8 cellular contexts compared by ENCODE assay signal in the genomic region with DNA sequence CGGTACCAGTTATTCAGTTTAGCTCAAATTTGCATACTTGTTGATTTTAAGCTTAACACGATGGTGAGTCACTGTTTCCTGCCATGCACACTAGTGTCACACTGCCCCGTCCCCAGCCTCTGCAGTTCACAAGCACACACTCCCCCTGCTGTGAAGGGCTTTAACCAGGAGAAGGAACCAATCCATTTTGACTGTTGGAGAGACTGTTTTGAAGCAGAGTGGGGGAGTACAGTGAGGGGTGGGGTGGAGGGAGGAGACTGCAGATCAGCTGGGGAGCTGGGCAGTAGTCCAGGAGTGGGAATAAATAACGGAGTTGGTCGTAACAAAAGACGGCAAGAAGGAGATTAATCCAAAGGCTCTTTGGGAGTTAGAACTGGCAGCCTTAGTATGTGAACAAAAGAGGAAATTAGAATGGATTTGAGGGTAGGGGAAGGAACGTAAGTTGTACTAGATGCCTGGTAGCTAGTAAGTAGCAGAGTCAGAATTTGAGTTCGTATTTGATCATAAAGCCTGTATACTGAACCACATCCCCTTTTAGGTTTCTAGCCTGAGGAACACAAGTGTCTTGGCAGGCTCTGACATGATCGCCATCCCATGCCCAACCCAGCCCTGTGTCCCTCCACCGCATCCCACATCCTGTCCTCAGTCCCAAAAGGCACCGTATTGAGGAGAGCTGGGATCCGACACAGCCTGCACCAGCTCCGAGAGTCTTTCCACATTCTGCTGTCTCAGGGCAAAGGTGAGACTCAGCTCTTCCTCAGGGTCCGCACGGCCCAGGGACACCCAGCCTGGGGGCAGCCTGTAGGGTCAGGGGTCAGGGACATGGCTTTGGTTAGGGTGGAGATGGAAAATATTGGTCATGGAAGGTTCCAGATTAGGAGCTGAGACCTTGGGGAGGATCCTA. TPM values are rescaled to one million over a fixed set of nuclear protein-coding genes. Genes with fewer than 3 reads are reported as not detected.
A peak's percentile ranks its signal among the peaks of the same experiment; 100 is the strongest.
DNase-seq lines count a peak whose midpoint lies in the region; ATAC-seq, FAIRE-seq and TF ChIP-seq lines count a peak whose summit lies in the region.

No MANE protein-coding gene starts in this region.

- TF ChIP-seq RAD21 in A549 (conservative IDR thresholded peaks at IDR 0.05 in 1 of 2, IDR thresholded peaks at IDR 0.05 in 1 of 2): no peak

- CTCF ChIA-PET in A549 (lab: Yijun Ruan, JAX): interaction anchor here (0.7 to 2.4 kb wide), 7 partner anchors 12 to 87 kb away, joined by 3 to 10 read pairs (median 4); partner anchors contain the start of genes ILK, MRPL17 and RRP8

- no peak for FAIRE-seq in A549 (lab: Jason Lieb, UNC)

- no peak for TF ChIP-seq POLR2A in A549 (IDR thresholded peaks at IDR 0.05; ENCODE audit: low read length)

- no peak for TF ChIP-seq EP300 in A549 (IDR thresholded peaks at IDR 0.05)

- peak overlapping the region; percentile 80 to 90 for H3K27ac ChIP-seq in A549

- POLR2A ChIA-PET in A549 (lab: Yijun Ruan, JAX): interaction anchor here (0.6 to 1.5 kb wide), 6 partner anchors 10 to 196 kb away, joined by 3 to 11 read pairs (median 4); partner anchors contain the start of gene MRPL17

- 78% methylated on average over 13 of the region's 15 CpGs for WGBS in A549 (ENCODE audit: missing lambda C conversion rate)

- no peak for TF ChIP-seq CTCF in A549 (IDR thresholded peaks at IDR 0.05)

- H3K4me2 ChIP-seq in A549: peak overlapping the region; percentile 88

- peak overlapping the region; percentile 70 for H3K4me3 ChIP-seq in A549

- peaks cover 12% of the 10 kb centered on the region; the same call in 2 of the 3 replicates for H3K4me1 ChIP-seq in A549

- peak in 1 of 2 experiments; percentile 4; a peak in 3 of 6 replicates for ATAC-seq in A549
- peak; percentile 10 for ATAC-seq in GM21515 (IDR thresholded peaks at IDR 0.05; ENCODE audit: unreplicated experiment)

- DNase-seq in A549 (ENCODE audit: low read depth in 1 of 2, low spot score in 1 of 2) (no peak), globus pallidus (ENCODE audit: low spot score) (peak; percentile 61), pons (ENCODE audit: low spot score) (peak; percentile 67), NCI-H524 treated with DMSO at 0.1 percent for 48 hours (lab: John Stamatoyannopoulos, UW) (no peak), NCI-H1092 treated with DMSO at 0.1 percent for 48 hours (lab: John Stamatoyannopoulos, UW) (no peak)
- peak in 3 of 4 experiments; percentile 7 to 40 (median 10) for DNase-seq in activated naive CD4-positive, alpha-beta T cell (lab: John Stamatoyannopoulos, UW)

- no peaks in the 10 kb centered on the region for H3K9me3 ChIP-seq in A549

TF ChIP-seq in A549, 52 proteins besides CTCF, POLR2A, EP300 and RAD21:
- TF ChIP-seq RARB (CRISPR knock-in tag; IDR thresholded peaks at IDR 0.05) (no peak), FOXS1 (CRISPR knock-in tag; IDR thresholded peaks at IDR 0.05) (no peak), PHF8 (IDR thresholded peaks at IDR 0.05; ENCODE audit: borderline replicate concordance, low read depth) (no peak), JUNB (IDR thresholded peaks at IDR 0.05) (no peak), TP53 (CRISPR knock-in tag; IDR thresholded peaks at IDR 0.05) (no peak), KDM1A (IDR thresholded peaks at IDR 0.05; ENCODE audit: low read depth) (no peak), EHF (CRISPR knock-in tag; IDR thresholded peaks at IDR 0.05) (no peak), POLR2AphosphoS2 (conservative IDR thresholded peaks at IDR 0.05; ENCODE audit: low read length) (no peak), BHLHE40 (IDR thresholded peaks at IDR 0.05; ENCODE audit: low read depth, low read length) (no peak), SREBF2 (IDR thresholded peaks at IDR 0.05) (no peak), ZSCAN20 (CRISPR knock-in tag; IDR thresholded peaks at IDR 0.05) (no peak)

TF ChIP-seq in PFSK-1, 5 proteins besides CTCF, POLR2A, EP300 and RAD21:
- TF ChIP-seq FOXP2 (optimal IDR thresholded peaks at IDR 0.05; ENCODE audit: borderline replicate concordance, extremely low read depth, extremely low read length, insufficient read depth): no peak
- peak; percentile 96; the same call in 1 of the 2 replicates for TF ChIP-seq SIN3A (IDR thresholded peaks at IDR 0.05; ENCODE audit: borderline replicate concordance, insufficient read depth, low read length)
- TF ChIP-seq TAF1 (IDR thresholded peaks at IDR 0.05; ENCODE audit: borderline replicate concordance, insufficient read depth, low read length): peak; percentile 34; the same call in 1 of the 2 replicates
- TF ChIP-seq POLR2AphosphoS5 (IDR thresholded peaks at IDR 0.05; ENCODE audit: low read depth, low read length): no peak

RNA-seq across cellular contexts. Expression of gene TPP1, which starts 0.9 kb away (rescaled TPM):
- polyA plus RNA-seq in A549 (2011; rRNA removed) (53.2 and 63.0 TPM in 2 replicates), A549 (2017; fragmentation: RNase III; extraction: RNeasy Plus Mini Kit Qiagen cat#74134 plus additional on column Dnase treatment) (32.3 to 41.6 TPM (median 40.7 TPM) in 3 replicates)
- 29.5 and 35.1 TPM in 2 replicates for polyA plus RNA-seq in A549 (2012; cell fraction: cytosol; rRNA removed)
- polyA plus RNA-seq in A549 (2012; cell fraction: nucleus; rRNA removed): 56.8 and 86.6 TPM in 2 replicates
- polyA minus RNA-seq in A549 (2011; rRNA and poly(A)+ RNA removed): 55.1 and 65.6 TPM in 2 replicates
- polyA plus RNA-seq in PFSK-1 (2012; ENCODE audit: insufficient read length, low read depth): 86.6 TPM

RNA-seq across cellular contexts. Expression of gene TAF10, which starts 6.4 kb away (rescaled TPM):
- 174 and 242 TPM in 2 replicates for polyA plus RNA-seq in A549 (2011; rRNA removed)
- 206 and 229 TPM in 2 replicates for polyA plus RNA-seq in A549 (2012; cell fraction: cytosol; rRNA removed)
- 128 and 138 TPM in 2 replicates for polyA plus RNA-seq in A549 (2012; cell fraction: nucleus; rRNA removed)
- polyA plus RNA-seq in A549 (2017; fragmentation: RNase III; extraction: RNeasy Plus Mini Kit Qiagen cat#74134 plus additional on column Dnase treatment): 124 to 138 TPM (median 135 TPM) in 3 replicates
- polyA minus RNA-seq in A549 (2011; rRNA and poly(A)+ RNA removed): 170 and 186 TPM in 2 replicates
- 174 TPM for polyA plus RNA-seq in PFSK-1 (2012; ENCODE audit: insufficient read length, low read depth)

RNA-seq across cellular contexts. Expression of gene ILK, which starts 14.8 kb away (rescaled TPM):
- polyA plus RNA-seq in A549 (2011; rRNA removed) (109 and 120 TPM in 2 replicates), A549 (2017; fragmentation: RNase III; extraction: RNeasy Plus Mini Kit Qiagen cat#74134 plus additional on column Dnase treatment) (108 to 116 TPM (median 114 TPM) in 3 replicates)
- 142 and 167 TPM in 2 replicates for polyA plus RNA-seq in A549 (2012; cell fraction: cytosol; rRNA removed)
- 143 and 176 TPM in 2 replicates for polyA plus RNA-seq in A549 (2012; cell fraction: nucleus; rRNA removed)
- polyA minus RNA-seq in A549 (2011; rRNA and poly(A)+ RNA removed): 119 and 138 TPM in 2 replicates
- 142 TPM for polyA plus RNA-seq in PFSK-1 (2012; ENCODE audit: insufficient read length, low read depth)

RNA-seq across cellular contexts. Expression of gene RRP8, which starts 15.0 kb away (rescaled TPM):
- 20.5 and 25.9 TPM in 2 replicates for polyA plus RNA-seq in A549 (2011; rRNA removed)
- polyA plus RNA-seq in A549 (2012; cell fraction: cytosol; rRNA removed): 7.4 and 9.5 TPM in 2 replicates
- polyA plus RNA-seq in A549 (2012; cell fraction: nucleus; rRNA removed): 7.8 and 9.6 TPM in 2 replicates
- polyA plus RNA-seq in A549 (2017; fragmentation: RNase III; extraction: RNeasy Plus Mini Kit Qiagen cat#74134 plus additional on column Dnase treatment): 14.5 to 17.9 TPM (median 14.5 TPM) in 3 replicates
- 14.7 and 16.8 TPM in 2 replicates for polyA minus RNA-seq in A549 (2011; rRNA and poly(A)+ RNA removed)
- 19.8 TPM for polyA plus RNA-seq in PFSK-1 (2012; ENCODE audit: insufficient read length, low read depth)

RNA-seq across cellular contexts. Expression of gene DCHS1, which starts 37.2 kb away (rescaled TPM):
- 0.06 and 0.08 TPM in 2 replicates for polyA plus RNA-seq in A549 (2011; rRNA removed)
- polyA plus RNA-seq in A549 (2012; cell fraction: cytosol; rRNA removed): 0.07 and 0.10 TPM in 2 replicates
- 0.28 and 0.35 TPM in 2 replicates for polyA plus RNA-seq in A549 (2012; cell fraction: nucleus; rRNA removed)
- 0.04 to 0.07 TPM (median 0.06 TPM) in 3 replicates for polyA plus RNA-seq in A549 (2017; fragmentation: RNase III; extraction: RNeasy Plus Mini Kit Qiagen cat#74134 plus additional on column Dnase treatment)
- polyA minus RNA-seq in A549 (2011; rRNA and poly(A)+ RNA removed): 0.12 and 0.24 TPM in 2 replicates
- polyA plus RNA-seq in PFSK-1 (2012; ENCODE audit: insufficient read length, low read depth): 1.7 TPM

Comparison
In these comparisons a context has a peak if more than half of its experiments do, and no peak if none do; other contexts are left out.
1. DNase-seq: peak in activated naive CD4-positive, alpha-beta T cell (3 of 4), globus pallidus (single experiment) and pons (single experiment); none in A549 (0 of 2), NCI-H524 treated with DMSO at 0.1 percent for 48 hours (single experiment) and NCI-H1092 treated with DMSO at 0.1 percent for 48 hours (single experiment).